ENCODE assay signal across 30 cellular contexts in genomic region chr2:145407-145806, GRCh38.
"Had no signal": no experiment of that assay in that cellular context is flagged by ENCODE, and none has a peak within 500 bp of the region (broad histone marks: within the 10 kb centered on the region; RNA-seq: fewer than 3 reads in every experiment).

No MANE protein-coding gene starts in this region.

- H3K4me3 ChIP-seq: colonic mucosa, esophagus squamous epithelium, lung, mucosa of descending colon, neural progenitor cell, prostate gland, skin epidermis, spleen, thoracic aorta, tibial nerve, upper lobe of left lung had no signal

- H3K36me3 ChIP-seq: colonic mucosa, esophagus squamous epithelium, neural progenitor cell, prostate gland, spleen, thoracic aorta, tibial nerve, upper lobe of left lung had no signal

- ATAC-seq: left colon; left ventricle myocardium superior; mucosa of descending colon; right cardiac atrium; stimulated activated naive B cell treated with anti-CD40 and anti-IgM and Interleukin-4, amounts not matched to agents 10 μg/mL and 1 μg/mL and 100 μg/mL, for 72 hours had no signal

- H3K4me1 ChIP-seq: colonic mucosa, neural progenitor cell, parathyroid adenoma, prostate gland, spleen, tibial nerve, upper lobe of left lung had no signal

- H3K27ac ChIP-seq: colonic mucosa, esophagus squamous epithelium, neural progenitor cell, parathyroid adenoma, prostate gland, skin epidermis, spleen, thoracic aorta, tibial nerve, upper lobe of left lung had no signal

- H3K9me3 ChIP-seq: colonic mucosa, esophagus squamous epithelium, mucosa of descending colon, prostate gland, spleen, thoracic aorta, tibial nerve, upper lobe of left lung had no signal

- H3K4me3 Mint-ChIP-seq: dendritic cell treated with granulocyte-macrophage colony-stimulating factor and Interleukin-4, amounts not matched to agents 40 ng/mL and 50 ng/mL, for 4 days; endodermal cell; memory B cell; mesothelial cell of epicardium; naive B cell; nephron; neural progenitor cell; stimulated activated naive B cell treated with anti-CD40 and anti-IgM and Interleukin-4, amounts not matched to agents 10 μg/mL and 1 μg/mL and 100 μg/mL, for 72 hours; stimulated activated naive CD8-positive, alpha-beta T cell treated with anti-CD3 and anti-CD28 coated beads, Interleukin-15, Interleukin-2, amounts not matched to agents 100 ng/mL and 50 ng/mL, for 24 hours had no signal

- H3K9me3 Mint-ChIP-seq: dendritic cell treated with granulocyte-macrophage colony-stimulating factor and Interleukin-4, amounts not matched to agents 40 ng/mL and 50 ng/mL, for 4 days; immature natural killer cell; memory B cell; naive B cell; nephron; stimulated activated naive B cell treated with anti-CD40 and anti-IgM and Interleukin-4, amounts not matched to agents 10 μg/mL and 1 μg/mL and 100 μg/mL, for 72 hours; stimulated activated naive CD8-positive, alpha-beta T cell treated with anti-CD3 and anti-CD28 coated beads, Interleukin-15, Interleukin-2, amounts not matched to agents 100 ng/mL and 50 ng/mL, for 24 hours had no signal

- H3K36me3 Mint-ChIP-seq: immature natural killer cell; memory B cell; mesothelial cell of epicardium; naive B cell; stimulated activated naive B cell treated with anti-CD40 and anti-IgM and Interleukin-4, amounts not matched to agents 10 μg/mL and 1 μg/mL and 100 μg/mL, for 72 hours had no signal

- H3K4me2 ChIP-seq: neural progenitor cell had no signal

- H3K9ac ChIP-seq: neural progenitor cell, parathyroid adenoma had no signal

- H2AFZ ChIP-seq: neural progenitor cell, parathyroid adenoma had no signal

- H3K4me1 Mint-ChIP-seq: memory B cell; mesothelial cell of epicardium; naive B cell; stimulated activated naive B cell treated with anti-CD40 and anti-IgM and Interleukin-4, amounts not matched to agents 10 μg/mL and 1 μg/mL and 100 μg/mL, for 72 hours had no signal

- H3K27me3 ChIP-seq: colonic mucosa, neural progenitor cell, tibial nerve, upper lobe of left lung had no signal

- DNase-seq: colonic mucosa; effector CD8-positive, alpha-beta T cell; endodermal cell; esophagus squamous epithelium; foreskin melanocyte; glutamatergic neuron; hypothalamus; immature natural killer cell; islet precursor cell; kidney glomerular epithelial cell; left colon; left ventricle myocardium superior; mucosa of descending colon; naive B cell; right cardiac atrium; spleen; stimulated activated naive B cell treated with anti-CD40 and anti-IgM and Interleukin-4, amounts not matched to agents 10 μg/mL and 1 μg/mL and 100 μg/mL, for 72 hours; upper lobe of left lung had no signal

- H3K27ac Mint-ChIP-seq: dendritic cell treated with granulocyte-macrophage colony-stimulating factor and Interleukin-4, amounts not matched to agents 40 ng/mL and 50 ng/mL, for 4 days; endodermal cell; memory B cell; mesothelial cell of epicardium; naive B cell; nephron; neural progenitor cell; stimulated activated naive B cell treated with anti-CD40 and anti-IgM and Interleukin-4, amounts not matched to agents 10 μg/mL and 1 μg/mL and 100 μg/mL, for 72 hours; stimulated activated naive CD8-positive, alpha-beta T cell treated with anti-CD3 and anti-CD28 coated beads, Interleukin-15, Interleukin-2, amounts not matched to agents 100 ng/mL and 50 ng/mL, for 24 hours had no signal
